Comparison of ENCODE assay signal across 9 cellular contexts in the genomic region with DNA sequence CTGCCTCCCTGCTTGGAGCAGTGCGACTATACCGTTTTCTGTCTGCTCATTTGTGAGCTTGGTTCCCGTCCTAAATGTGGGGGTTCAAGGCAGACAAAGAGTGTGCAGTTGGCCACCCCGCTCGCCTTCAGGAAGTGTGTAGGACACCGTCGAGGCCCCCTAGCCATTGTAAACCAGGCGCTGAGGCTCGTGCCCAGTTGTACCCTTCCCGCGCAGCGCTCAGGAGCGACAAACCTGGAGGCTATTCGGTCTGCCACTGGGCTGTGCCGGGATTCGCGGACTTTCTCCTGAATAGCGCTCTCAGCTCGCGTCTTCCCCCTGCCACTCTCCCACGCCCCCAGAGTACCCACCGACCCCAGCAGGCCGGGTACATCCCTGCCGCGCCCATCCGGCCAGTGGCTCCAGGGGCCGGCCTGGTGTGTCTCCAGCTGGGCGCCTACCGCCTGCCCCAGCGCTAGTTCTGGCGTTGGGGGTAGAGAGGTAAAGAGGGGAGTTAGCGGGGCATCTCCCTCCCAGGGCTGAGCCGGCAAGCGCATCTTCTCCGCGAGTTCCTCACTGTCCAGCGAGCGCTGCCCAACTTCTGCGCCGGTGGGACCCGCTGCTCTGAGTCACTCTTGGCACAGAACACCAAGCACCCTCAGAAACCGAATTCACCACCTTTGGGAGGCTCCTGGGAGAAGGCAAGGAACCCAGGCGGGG. TPM values are rescaled to one million over a fixed set of nuclear protein-coding genes. Genes with fewer than 3 reads are reported as not detected.
DNase-seq lines count a peak whose midpoint lies in the region; ATAC-seq and TF ChIP-seq lines count a peak whose summit lies in the region.
"Had no signal": no experiment of that assay in that cellular context is flagged by ENCODE, and none has a peak within 500 bp of the region (broad histone marks: within the 10 kb centered on the region; RNA-seq: fewer than 3 reads in every experiment).

No MANE protein-coding gene starts in this region.

- no peaks in the 10 kb centered on the region for H3K27me3 Mint-ChIP-seq in activated naive CD4-positive, alpha-beta T cell treated with anti-CD3 and anti-CD28 coated beads, Interleukin-2, amount 50 U/mL, for 24 hours
- H3K27me3 Mint-ChIP-seq in naive thymus-derived CD4-positive, alpha-beta T cell, result peaks cover 0 to 57% (median 5%) of the 10 kb centered on the region in 5 donors

- H3K27me3 ChIP-seq in naive thymus-derived CD4-positive, alpha-beta T cell (ENCODE audit: control insufficient read depth in 2 of 2, insufficient read depth in 2 of 2, low read length in 2 of 2), result no peaks in the 10 kb centered on the region
- no peaks in the 10 kb centered on the region for H3K27me3 ChIP-seq in vagina

- no peaks in the 10 kb centered on the region for H3K9me3 Mint-ChIP-seq in activated naive CD4-positive, alpha-beta T cell treated with anti-CD3 and anti-CD28 coated beads, Interleukin-2, amount 50 U/mL, for 24 hours
- no peaks in the 10 kb centered on the region for H3K9me3 Mint-ChIP-seq in activated naive CD4-positive, alpha-beta T cell treated with anti-CD3 and anti-CD28 coated beads, Interleukin-2, amount 50 U/mL, for 72 hours
- H3K9me3 Mint-ChIP-seq in naive thymus-derived CD4-positive, alpha-beta T cell, result peaks cover 0 to 3% (median 0%) of the 10 kb centered on the region in 11 donors

- peak overlapping the region; percentile 92 for H3K4me3 Mint-ChIP-seq in activated naive CD4-positive, alpha-beta T cell treated with anti-CD3 and anti-CD28 coated beads, Interleukin-2, amount 50 U/mL, for 24 hours
- H3K4me3 Mint-ChIP-seq in naive thymus-derived CD4-positive, alpha-beta T cell, result peak overlapping the region in 8 of 10 donors; percentile 86 to 100 (median 88)

- no peak for TF ChIP-seq POLR2A in vagina (IDR thresholded peaks at IDR 0.05)

- no peaks in the 10 kb centered on the region for H3K9me3 ChIP-seq in naive thymus-derived CD4-positive, alpha-beta T cell (ENCODE audit: control insufficient read depth in 2 of 3, low read length in 3 of 3)
- no peaks in the 10 kb centered on the region for H3K9me3 ChIP-seq in vagina

- ATAC-seq in activated naive CD4-positive, alpha-beta T cell treated with anti-CD3 and anti-CD28 coated beads, Interleukin-2, amount 50 U/mL, for 72 hours, result no peak
- no peak for ATAC-seq in naive thymus-derived CD4-positive, alpha-beta T cell
- ATAC-seq in HG03097 (IDR thresholded peaks at IDR 0.05; ENCODE audit: low FRiP score, unreplicated experiment), result no peak
- ATAC-seq in GM21825 (IDR thresholded peaks at IDR 0.05; ENCODE audit: unreplicated experiment), result no peak

- TF ChIP-seq CTCF in coronary artery (IDR thresholded peaks at IDR 0.05) (no peak), vagina (IDR thresholded peaks at IDR 0.05) (no peak)

- peaks cover 0 to 3% of the 10 kb centered on the region in 2 donors for H3K4me1 ChIP-seq in naive thymus-derived CD4-positive, alpha-beta T cell (ENCODE audit: control insufficient read depth in 2 of 2, insufficient read depth in 2 of 2, low read length in 2 of 2)
- peaks cover 16% of the 10 kb centered on the region for H3K4me1 ChIP-seq in vagina

- no peaks in the 10 kb centered on the region for H3K36me3 ChIP-seq in naive thymus-derived CD4-positive, alpha-beta T cell (ENCODE audit: control insufficient read depth in 2 of 3, insufficient read depth in 3 of 3, low read length in 3 of 3)
- H3K36me3 ChIP-seq in vagina, result no peaks in the 10 kb centered on the region

- CTCF ChIA-PET in naive thymus-derived CD4-positive, alpha-beta T cell (lab: Charles Lee), result no interaction called here

- no peak overlapping the region for H3K27ac Mint-ChIP-seq in activated naive CD4-positive, alpha-beta T cell treated with anti-CD3 and anti-CD28 coated beads, Interleukin-2, amount 50 U/mL, for 24 hours
- H3K27ac Mint-ChIP-seq in activated naive CD4-positive, alpha-beta T cell treated with anti-CD3 and anti-CD28 coated beads, Interleukin-2, amount 50 U/mL, for 72 hours, result peak overlapping the region in 1 of 2 donors; percentile 81
- no peak overlapping the region for H3K27ac Mint-ChIP-seq in naive thymus-derived CD4-positive, alpha-beta T cell

- intact Hi-C loops in naive thymus-derived CD4-positive, alpha-beta T cell (cut with micrococcal nuclease), result loop anchor here in 1 of 2 donors (2.0 to 10.0 kb wide), 4 partner anchors 129 to 629 kb away; a partner anchor contains a TSS
- intact Hi-C loops in vagina (cut with DNase I), result no loop called here

- H3K27ac ChIP-seq in coronary artery, result peak overlapping the region in 1 of 2 donors; percentile 92
- H3K27ac ChIP-seq in naive thymus-derived CD4-positive, alpha-beta T cell (ENCODE audit: low read depth, low read length), result no peak overlapping the region
- H3K27ac ChIP-seq in vagina, result no peak overlapping the region

- no peaks in the 10 kb centered on the region for H3K36me3 Mint-ChIP-seq in activated naive CD4-positive, alpha-beta T cell treated with anti-CD3 and anti-CD28 coated beads, Interleukin-2, amount 50 U/mL, for 24 hours
- peaks cover 0 to 9% of the 10 kb centered on the region in 2 donors for H3K36me3 Mint-ChIP-seq in activated naive CD4-positive, alpha-beta T cell treated with anti-CD3 and anti-CD28 coated beads, Interleukin-2, amount 50 U/mL, for 72 hours
- no peaks in the 10 kb centered on the region for H3K36me3 Mint-ChIP-seq in naive thymus-derived CD4-positive, alpha-beta T cell

- no peak for DNase-seq in activated naive CD4-positive, alpha-beta T cell treated with anti-CD3 and anti-CD28 coated beads, Interleukin-2, amount 50 U/mL, for 72 hours (ENCODE audit: low spot score in 2 of 2)
- DNase-seq in coronary artery (ENCODE audit: low spot score) (no peak), vagina (ENCODE audit: extremely low spot score in 2 of 2) (no peak), NCI-H524 treated with DMSO at 0.1 percent for 48 hours (lab: John Stamatoyannopoulos, UW) (no peak)
- peak in 1 of 9 donors; percentile 1 for DNase-seq in naive thymus-derived CD4-positive, alpha-beta T cell
- DNase-seq: kidney glomerular epithelial cell had no signal

- peaks cover 18% of the 10 kb centered on the region for H3K4me1 Mint-ChIP-seq in activated naive CD4-positive, alpha-beta T cell treated with anti-CD3 and anti-CD28 coated beads, Interleukin-2, amount 50 U/mL, for 24 hours
- H3K4me1 Mint-ChIP-seq in naive thymus-derived CD4-positive, alpha-beta T cell, result peaks cover 0 to 24% (median 17%) of the 10 kb centered on the region in 7 donors

- H3K4me3 ChIP-seq in coronary artery (peak overlapping the region; percentile 78), vagina (peak overlapping the region; percentile 52 to 54)
- H3K4me3 ChIP-seq in naive thymus-derived CD4-positive, alpha-beta T cell (ENCODE audit: low read length), result peak overlapping the region; percentile 64

- POLR2A ChIA-PET in naive thymus-derived CD4-positive, alpha-beta T cell (lab: Charles Lee), result no interaction called here

RNA-seq across cellular contexts. Expression of a gene that starts 0.9 kb away (rescaled TPM):
- total RNA-seq in activated naive CD4-positive, alpha-beta T cell treated with anti-CD3 and anti-CD28 coated beads, Interleukin-2, amount 50 U/mL, for 72 hours, result 1 to 10 TPM; 4.5 to 5.1 TPM
- 10 to 100 TPM in 4 of 5 experiments, under 1 TPM in 1; 0.07 to 17.8 (median 11.5) TPM for total RNA-seq in naive thymus-derived CD4-positive, alpha-beta T cell
- 1 to 10 TPM in 1 of 2 donors, under 1 TPM in 1; 0.89 to 3.8 TPM for polyA plus RNA-seq in naive thymus-derived CD4-positive, alpha-beta T cell
- total RNA-seq in vagina, result 9.8 TPM
